Comparison of ENCODE assay signal across 29 cellular contexts in genomic region chr22:37112084-37112728, GRCh38. TPM values are rescaled to one million over a fixed set of nuclear protein-coding genes. Genes with fewer than 3 reads are reported as not detected.
"Had no signal": no experiment of that assay in that cellular context is flagged by ENCODE, and none has a peak within 500 bp of the region (broad histone marks: within the 10 kb centered on the region; RNA-seq: fewer than 3 reads in every experiment).

No MANE protein-coding gene starts in this region.

- H3K36me3 Mint-ChIP-seq: naive thymus-derived CD8-positive, alpha-beta T cell had no signal

- H3K9me3 ChIP-seq: body of pancreas, heart right ventricle, prostate gland, right atrium auricular region, stomach, suprapubic skin, tibial nerve, uterus had no signal

- H3K4me1 ChIP-seq: body of pancreas, heart right ventricle, prostate gland, right atrium auricular region, stomach, suprapubic skin, tibial nerve, uterus had no signal

- DNase-seq: activated B cell treated with CpG ODN at 0.5 μM for 24 hours; activated CD4-positive, alpha-beta T cell treated with anti-CD3 and anti-CD28 coated beads for 4 hours; activated CD4-positive, alpha-beta T cell treated with anti-CD3 and anti-CD28 coated beads, Interleukin-2, amount 50 U/mL, for 48 hours; activated gamma-delta T cell; activated naive CD4-positive, alpha-beta T cell treated with anti-CD3 and anti-CD28 coated beads, Interleukin-2, amount 50 U/mL, for 16 hours; activated naive CD8-positive, alpha-beta T cell treated with anti-CD3 and anti-CD28 coated beads, Interleukin-2, amount 50 U/mL, for 24 hours; body of pancreas; cortex of kidney; foreskin fibroblast; heart right ventricle; left colon; naive thymus-derived CD8-positive, alpha-beta T cell; stimulated activated CD4-positive, alpha-beta T cell treated with anti-CD3 and anti-CD28 coated beads, Interleukin-12 subunit alpha, Interleukin-12 subunit beta, amount 100 ng/mL, for 4 hours; stimulated activated CD4-positive, alpha-beta T cell treated with anti-CD3 and anti-CD28 coated beads, Interleukin-4, amount 100 ng/mL, for 4 hours; stomach; T-helper 9 cell; uterus had no signal

- H3K9me3 Mint-ChIP-seq: activated B cell treated with CpG ODN at 0.5 μM for 24 hours; activated naive CD8-positive, alpha-beta T cell treated with anti-CD3 and anti-CD28 coated beads, Interleukin-2, amount 50 U/mL, for 24 hours; activated T-helper 1 cell treated with anti-CD3 and anti-CD28 coated beads, Interleukin-12 subunit alpha, Interleukin-12 subunit beta, Interleukin-2, Interleukin-4 antibody, amounts not matched to agents 30 ng/mL and 10 ng/mL and 1 ng/mL, durations not matched to agents 14 hours and 24 hours and 36 hours; naive thymus-derived CD8-positive, alpha-beta T cell had no signal

- H3K27me3 Mint-ChIP-seq: activated B cell treated with CpG ODN at 0.5 μM for 24 hours; activated naive CD8-positive, alpha-beta T cell treated with anti-CD3 and anti-CD28 coated beads, Interleukin-2, amount 50 U/mL, for 24 hours; naive thymus-derived CD8-positive, alpha-beta T cell had no signal

- H3K27ac ChIP-seq: body of pancreas, cardiac muscle cell, epithelial cell of prostate, heart right ventricle, prostate gland, right atrium auricular region, stomach, suprapubic skin, tibial nerve, uterus had no signal

- H3K27me3 ChIP-seq: body of pancreas, cardiac muscle cell, right atrium auricular region, uterus had no signal

- H3K36me3 ChIP-seq: cardiac muscle cell, heart right ventricle, prostate gland, right atrium auricular region, stomach, suprapubic skin, tibial nerve, uterus had no signal

- H3K4me3 Mint-ChIP-seq: activated B cell treated with CpG ODN at 0.5 μM for 24 hours; activated naive CD8-positive, alpha-beta T cell treated with anti-CD3 and anti-CD28 coated beads, Interleukin-2, amount 50 U/mL, for 24 hours; activated T-helper 1 cell treated with anti-CD3 and anti-CD28 coated beads, Interleukin-12 subunit alpha, Interleukin-12 subunit beta, Interleukin-2, Interleukin-4 antibody, amounts not matched to agents 30 ng/mL and 10 ng/mL and 1 ng/mL, durations not matched to agents 14 hours and 24 hours and 36 hours; naive thymus-derived CD8-positive, alpha-beta T cell had no signal

- H3K4me1 Mint-ChIP-seq: activated B cell treated with CpG ODN at 0.5 μM for 24 hours had no signal

- H3K4me3 ChIP-seq: body of pancreas, cardiac muscle cell, heart right ventricle, lung, prostate gland, right atrium auricular region, stomach, suprapubic skin, tibial nerve, uterus had no signal

- H3K27ac Mint-ChIP-seq: activated B cell treated with CpG ODN at 0.5 μM for 24 hours; activated naive CD8-positive, alpha-beta T cell treated with anti-CD3 and anti-CD28 coated beads, Interleukin-2, amount 50 U/mL, for 24 hours had no signal

- ATAC-seq: activated naive CD8-positive, alpha-beta T cell treated with anti-CD3 and anti-CD28 coated beads, Interleukin-2, amount 50 U/mL, for 24 hours; body of pancreas; left colon; naive thymus-derived CD8-positive, alpha-beta T cell had no signal

RNA-seq across cellular contexts. Expression of gene TMPRSS6, which starts 2.7 kb away (rescaled TPM):
- total RNA-seq: cardiac muscle cell, cerebellum, fibroblast of lung, heart right ventricle, osteocyte, right atrium auricular region, tibial nerve, uterus had no signal
- polyA plus RNA-seq: fibroblast of lung, heart right ventricle, keratinocyte had no signal

RNA-seq across cellular contexts. Expression of gene IL2RB, which starts 37.5 kb away (rescaled TPM):
- total RNA-seq: fibroblast of lung, osteocyte had no signal
- polyA plus RNA-seq: cardiac muscle cell had no signal
